ENCODE assay signal across 8 cellular contexts in genomic region chr2:200703132-200703925, GRCh38.
DNase-seq lines count a peak whose midpoint lies in the region; ATAC-seq, FAIRE-seq and TF ChIP-seq lines count a peak whose summit lies in the region.

No MANE protein-coding gene starts in this region.

- H3K9me3 ChIP-seq in Peyer's patch = no peaks in the 10 kb centered on the region
- H3K9me3 ChIP-seq in left lung = no peaks in the 10 kb centered on the region

- ATAC-seq in left lung (peak; percentile 86), HG03025 (IDR thresholded peaks at IDR 0.05; ENCODE audit: low FRiP score, unreplicated experiment) (no peak)

- DNase-seq in NCI-H1417 (lab: John Stamatoyannopoulos, UW) (peak; percentile 29 to 76 (median 47)), NCI-H1417 treated with DMSO at 0.1 percent for 48 hours (lab: John Stamatoyannopoulos, UW) (no peak), HT-29 (ENCODE audit: low spot score) (peak; percentile 77), Peyer's patch (no peak), bronchial epithelial cell (ENCODE audit: low read depth) (peak; percentile 79), left lung (no peak), urothelium cell line (ENCODE audit: low spot score) (peak; percentile 30)

- no peaks in the 10 kb centered on the region for H3K36me3 ChIP-seq in Peyer's patch
- H3K36me3 ChIP-seq in bronchial epithelial cell (ENCODE audit: control insufficient read depth, insufficient read depth, low read length) = no peaks in the 10 kb centered on the region
- no peaks in the 10 kb centered on the region for H3K36me3 ChIP-seq in left lung

- H3K4me3 ChIP-seq in Peyer's patch (no peak overlapping the region), bronchial epithelial cell (ENCODE audit: low read depth, low read length) (no peak overlapping the region), left lung (no peak overlapping the region)

- peak in 4 of 6 experiments; percentile 9 to 53 (median 48) for TF ChIP-seq CTCF in Peyer's patch (IDR thresholded peaks at IDR 0.05)
- peak; percentile 38 for TF ChIP-seq CTCF in bronchial epithelial cell (IDR thresholded peaks at IDR 0.05; ENCODE audit: insufficient read depth, low read length, severe bottlenecking)
- peak; percentile 20 to 38 for TF ChIP-seq CTCF in left lung (IDR thresholded peaks at IDR 0.05)

- FAIRE-seq in bronchial epithelial cell (lab: Jason Lieb, UNC) (no peak), urothelium cell line (lab: Jason Lieb, UNC) (no peak)

- intact Hi-C loops in left lung (cut with DNase I) = no loop called here

- H3K4me1 ChIP-seq in Peyer's patch (peaks cover 0 to 13% (median 0%) of the 10 kb centered on the region in 4 donors), left lung (no peaks in the 10 kb centered on the region)

- no peak for TF ChIP-seq POLR2A in Peyer's patch (IDR thresholded peaks at IDR 0.05)

- peak overlapping the region in 1 of 4 donors; percentile 40 for H3K27ac ChIP-seq in Peyer's patch
- no peak overlapping the region for H3K27ac ChIP-seq in left lung

- H3K27me3 ChIP-seq in Peyer's patch (no peaks in the 10 kb centered on the region), bronchial epithelial cell (ENCODE audit: control insufficient read depth, insufficient read depth, low read length) (no peaks in the 10 kb centered on the region), left lung (no peaks in the 10 kb centered on the region)

Comparison
In these comparisons a context has a peak if more than half of its experiments do, and no peak if none do; other contexts are left out.
1. DNase-seq: peak in NCI-H1417 (3 of 3), HT-29 (single experiment), bronchial epithelial cell (single experiment) and urothelium cell line (single experiment); none in NCI-H1417 treated with DMSO at 0.1 percent for 48 hours (single experiment), Peyer's patch (0 of 3) and left lung (0 of 2).
2. Peak in every context shown above with its lines, with median percentiles within 50 percentile points of each other: CTCF ChIP-seq.